Comparison of ENCODE assay signal across 9 cellular contexts in the genomic region with DNA sequence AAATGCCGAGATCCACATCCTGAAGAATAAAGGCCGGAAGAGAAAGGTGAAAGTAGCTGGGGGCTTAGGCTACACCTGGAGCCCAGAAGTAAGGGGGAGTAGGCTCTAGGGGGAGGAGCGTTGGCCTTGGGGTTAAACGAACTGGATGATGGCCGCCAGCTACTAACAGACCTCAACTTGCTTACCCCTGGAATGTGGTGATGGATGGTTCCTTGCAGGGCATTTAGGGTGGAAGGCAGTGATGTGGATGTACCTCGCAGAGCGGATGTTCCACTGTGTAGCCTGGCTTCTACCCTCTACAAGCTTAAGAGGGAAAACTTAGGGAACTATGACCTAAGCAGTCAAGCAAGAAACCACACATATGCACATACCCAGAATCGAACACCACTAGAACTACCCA. TPM values are rescaled to one million over a fixed set of nuclear protein-coding genes. Genes with fewer than 3 reads are reported as not detected.
DNase-seq lines count a peak whose midpoint lies in the region; ATAC-seq, FAIRE-seq and TF ChIP-seq lines count a peak whose summit lies in the region.
"Had no signal": no experiment of that assay in that cellular context is flagged by ENCODE, and none has a peak within 500 bp of the region (broad histone marks: within the 10 kb centered on the region; RNA-seq: fewer than 3 reads in every experiment).

No MANE protein-coding gene starts in this region.

- H3K4me1 ChIP-seq in kidney (ENCODE audit: control insufficient read depth in 1 of 2, insufficient read depth in 1 of 2, low read depth in 1 of 2, low read length in 2 of 2): peaks cover 16 to 27% of the 10 kb centered on the region in 2 donors

- H3K27me3 Mint-ChIP-seq in activated CD4-positive, alpha-beta T cell treated with anti-CD3 and anti-CD28 coated beads for 36 hours: no peaks in the 10 kb centered on the region

- H3K4me3 ChIP-seq in WERI-Rb-1 (ENCODE audit: low read depth, low read length) (no peak overlapping the region), kidney (ENCODE audit: low read length in 2 of 2) (peak overlapping the region in 1 of 2 donors; percentile 85)

- H3K27ac ChIP-seq in WERI-Rb-1 (peak overlapping the region; percentile 94), kidney (ENCODE audit: low read depth in 2 of 2, low read length in 2 of 2) (no peak overlapping the region), substantia nigra (ENCODE audit: low read depth, low read length, poor library complexity, severe bottlenecking) (peak overlapping the region; percentile 99)

- no peak for ATAC-seq in activated CD4-positive, alpha-beta T cell treated with anti-CD3 and anti-CD28 coated beads for 36 hours

- DNase-seq in activated CD4-positive, alpha-beta T cell treated with anti-CD3 and anti-CD28 coated beads for 36 hours: no peak
- DNase-seq in activated CD4-positive, alpha-beta T cell treated with anti-CD3 and anti-CD28 coated beads, Interleukin-2, amount 50 U/mL, for 48 hours: no peak
- no peak for DNase-seq in WERI-Rb-1
- peak; percentile 42 for DNase-seq in kidney
- no peak for DNase-seq in substantia nigra (lab: John Stamatoyannopoulos, UW)
- DNase-seq in stimulated activated naive CD4-positive, alpha-beta T cell (lab: John Stamatoyannopoulos, UW): no peak
- DNase-seq in CD1c-positive myeloid dendritic cell (ENCODE audit: extremely low spot score): no peak
- DNase-seq in pons (ENCODE audit: low spot score): no peak

- POLR2A ChIA-PET in activated CD4-positive, alpha-beta T cell treated with anti-CD3 and anti-CD28 coated beads for 36 hours (lab: Charles Lee): interaction anchor here (0.6 to 4.1 kb wide), 6 partner anchors 8 to 379 kb away, joined by 3 to 21 read pairs (median 4); a partner anchor contains a TSS

- TF ChIP-seq CTCF in WERI-Rb-1 (IDR thresholded peaks at IDR 0.05; ENCODE audit: low read depth, low read length) (no peak), kidney (IDR thresholded peaks at IDR 0.05; ENCODE audit: borderline replicate concordance, extremely low read depth, insufficient read depth) (no peak)

- FAIRE-seq in kidney (lab: Jason Lieb, UNC): no peak
- FAIRE-seq: GM19239 had no signal

- H3K9me3 Mint-ChIP-seq in activated CD4-positive, alpha-beta T cell treated with anti-CD3 and anti-CD28 coated beads for 36 hours (ENCODE audit: low read depth): no peaks in the 10 kb centered on the region

- CTCF ChIA-PET in activated CD4-positive, alpha-beta T cell treated with anti-CD3 and anti-CD28 coated beads for 36 hours (lab: Charles Lee): interaction anchor here (0.8 to 3.5 kb wide), 7 partner anchors 12 to 158 kb away, joined by 3 to 23 read pairs (median 8); a partner anchor contains a TSS

- peaks cover 53% of the 10 kb centered on the region for H3K36me3 Mint-ChIP-seq in activated CD4-positive, alpha-beta T cell treated with anti-CD3 and anti-CD28 coated beads for 36 hours (ENCODE audit: low read depth)

- peak overlapping the region; percentile 99 for H3K4me3 Mint-ChIP-seq in activated CD4-positive, alpha-beta T cell treated with anti-CD3 and anti-CD28 coated beads for 36 hours

- intact Hi-C loops in activated CD4-positive, alpha-beta T cell treated with anti-CD3 and anti-CD28 coated beads for 36 hours (cut with DNase I, micrococcal nuclease): no loop called here
- intact Hi-C loops in kidney (cut with DNase I): no loop called here

- peak overlapping the region; percentile 34 to 73 for H3K9ac ChIP-seq in kidney (ENCODE audit: low read length in 2 of 2)

- peak overlapping the region; percentile 100 for H3K27ac Mint-ChIP-seq in activated CD4-positive, alpha-beta T cell treated with anti-CD3 and anti-CD28 coated beads for 36 hours

- H3K4me1 Mint-ChIP-seq in activated CD4-positive, alpha-beta T cell treated with anti-CD3 and anti-CD28 coated beads for 36 hours: peaks cover 26% of the 10 kb centered on the region

- H3K27me3 ChIP-seq in WERI-Rb-1 (ENCODE audit: insufficient read depth, low read depth, severe bottlenecking): no peaks in the 10 kb centered on the region

- H3K9me3 ChIP-seq in WERI-Rb-1 (ENCODE audit: severe bottlenecking) (no peaks in the 10 kb centered on the region), kidney (ENCODE audit: control insufficient read depth in 1 of 2, low read length in 2 of 2) (no peaks in the 10 kb centered on the region)

- H3K36me3 ChIP-seq in WERI-Rb-1 (peaks cover 77% of the 10 kb centered on the region), kidney (ENCODE audit: control insufficient read depth in 1 of 2, insufficient read depth in 2 of 2, low read length in 2 of 2) (peaks cover 8 to 13% of the 10 kb centered on the region in 2 donors)

RNA-seq across cellular contexts. Expression of a gene that starts 2.3 kb away (rescaled TPM):
- total RNA-seq in activated CD4-positive, alpha-beta T cell treated with anti-CD3 and anti-CD28 coated beads for 36 hours: 100 to 1,000 TPM; 306 to 387 TPM
- total RNA-seq in kidney: 137 TPM
- polyA plus RNA-seq in kidney (ENCODE audit: insufficient read depth, low read depth, low replicate concordance): 85.5 TPM

RNA-seq across cellular contexts. Expression of a gene that starts 8.0 kb away (rescaled TPM):
- total RNA-seq in activated CD4-positive, alpha-beta T cell treated with anti-CD3 and anti-CD28 coated beads for 36 hours: under 1 TPM; 0.64 to 0.93 TPM
- total RNA-seq in kidney: 1.9 TPM
- polyA plus RNA-seq in kidney (ENCODE audit: insufficient read depth, low read depth, low replicate concordance): 0.88 TPM

RNA-seq across cellular contexts. Expression of a gene that starts 11.9 kb away (rescaled TPM):
- 10 to 100 TPM; 20.6 to 25.6 TPM for total RNA-seq in activated CD4-positive, alpha-beta T cell treated with anti-CD3 and anti-CD28 coated beads for 36 hours
- 23.5 TPM for total RNA-seq in kidney
- 30.0 TPM for polyA plus RNA-seq in kidney (ENCODE audit: insufficient read depth, low read depth, low replicate concordance)

RNA-seq across cellular contexts. Expression of a gene that starts 13.5 kb away (rescaled TPM):
- total RNA-seq in activated CD4-positive, alpha-beta T cell treated with anti-CD3 and anti-CD28 coated beads for 36 hours: 100 to 1,000 TPM; 153 to 168 TPM
- total RNA-seq in kidney: 32.3 TPM
- polyA plus RNA-seq in kidney (ENCODE audit: insufficient read depth, low read depth, low replicate concordance): 42.9 TPM

RNA-seq across cellular contexts. Expression of a gene that starts 16.2 kb away (rescaled TPM):
- total RNA-seq in activated CD4-positive, alpha-beta T cell treated with anti-CD3 and anti-CD28 coated beads for 36 hours: 100 to 1,000 TPM in 1 of 2 experiments, 10 to 100 TPM in 1; 86.2 to 101 TPM
- total RNA-seq in kidney: 271 TPM
- 123 TPM for polyA plus RNA-seq in kidney (ENCODE audit: insufficient read depth, low read depth, low replicate concordance)

Comparison
In these comparisons a context has a peak if more than half of its experiments do, and no peak if none do; other contexts are left out.
1. H3K27ac ChIP-seq: peak in WERI-Rb-1 (single experiment) and substantia nigra (single experiment); none in kidney (0 of 2).